In the genomic region with DNA sequence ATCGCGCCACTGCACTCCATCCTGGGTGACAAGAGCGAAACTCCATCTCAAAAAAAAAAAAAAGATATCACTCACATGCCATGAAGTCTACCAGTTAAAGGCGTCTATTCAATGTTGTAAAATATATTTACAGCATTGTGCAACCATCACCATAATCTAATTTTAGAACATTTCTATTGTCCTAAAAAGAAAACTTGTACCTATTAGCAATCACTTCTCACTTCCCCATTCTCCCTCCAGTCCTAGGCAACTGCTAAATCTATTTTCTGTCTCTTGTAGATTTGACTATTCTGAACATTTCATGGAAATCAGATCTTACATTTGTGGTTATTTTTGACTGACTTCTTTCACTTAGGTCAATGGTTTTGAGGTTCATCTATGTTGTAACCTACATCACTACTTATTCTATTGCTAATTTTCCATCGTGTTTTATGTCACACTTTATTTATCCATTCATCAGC, we compare ENCODE assay signal across 10 cellular contexts. TPM values are rescaled to one million over a fixed set of nuclear protein-coding genes. Genes with fewer than 3 reads are reported as not detected.
DNase-seq lines count a peak whose midpoint lies in the region; ATAC-seq and TF ChIP-seq lines count a peak whose summit lies in the region.
"Had no signal": no experiment of that assay in that cellular context is flagged by ENCODE, and none has a peak within 500 bp of the region (broad histone marks: within the 10 kb centered on the region; RNA-seq: fewer than 3 reads in every experiment).

No MANE protein-coding gene starts in this region.

- H3K9ac ChIP-seq in H9 (ENCODE audit: extremely low read depth, insufficient read length, low read length) = no peak overlapping the region

- no peak overlapping the region for H3K4me2 ChIP-seq in H9 (ENCODE audit: insufficient read depth, insufficient read length, low read length)

- H3K27ac ChIP-seq in H9 (ENCODE audit: insufficient read length, low read depth, low read length) = no peak overlapping the region

- peaks cover 34% of the 10 kb centered on the region for H3K4me1 Mint-ChIP-seq in activated naive CD8-positive, alpha-beta T cell treated with anti-CD3 and anti-CD28 coated beads, Interleukin-2, amount 50 U/mL, for 24 hours
- peaks cover 24 to 28% of the 10 kb centered on the region in 2 experiments for H3K4me1 Mint-ChIP-seq in H9

- H3K18ac ChIP-seq in H9 (ENCODE audit: insufficient read length, low read depth, low read length) = no peak overlapping the region

- no peak overlapping the region for H2AK5ac ChIP-seq in H9 (ENCODE audit: insufficient read length, low read length)

- H3T11ph ChIP-seq in H9 (ENCODE audit: low read length) = no peak overlapping the region

- no peak overlapping the region for H4K5ac ChIP-seq in H9 (ENCODE audit: insufficient read length, low read depth, low read length)

- H3K4ac ChIP-seq in H9 (ENCODE audit: low read depth, low read length) = no peak overlapping the region

- no peak overlapping the region for H2BK120ac ChIP-seq in H9 (ENCODE audit: low read depth, low read length, poor library complexity, severe bottlenecking)

- no peak overlapping the region for H2AFZ ChIP-seq in H9 (ENCODE audit: low read length)

- H3K4me3 Mint-ChIP-seq in activated naive CD8-positive, alpha-beta T cell treated with anti-CD3 and anti-CD28 coated beads, Interleukin-2, amount 50 U/mL, for 24 hours = peak overlapping the region; percentile 34
- no peak overlapping the region for H3K4me3 Mint-ChIP-seq in H9

- no peak for TF ChIP-seq POLR2A in GM18505 (IDR thresholded peaks at IDR 0.05; ENCODE audit: borderline replicate concordance, extremely low read depth, insufficient read depth, insufficient read length)

- no peak overlapping the region for H2BK12ac ChIP-seq in H9 (ENCODE audit: insufficient read length, low read depth, low read length)

- H4K91ac ChIP-seq in H9 (ENCODE audit: insufficient read length, low read depth, low read length) = no peak overlapping the region

- H3K79me1 ChIP-seq in H9 (ENCODE audit: insufficient read depth, low read depth, low read length, poor library complexity, severe bottlenecking) = no peaks in the 10 kb centered on the region

- no peak for DNase-seq in activated naive CD8-positive, alpha-beta T cell treated with anti-CD3 and anti-CD28 coated beads, Interleukin-2, amount 50 U/mL, for 24 hours
- no peak for DNase-seq in amniotic stem cell (lab: John Stamatoyannopoulos, UW)
- DNase-seq in H9 = no peak
- DNase-seq in anterior cingulate cortex (lab: John Stamatoyannopoulos, UW) = no peak
- no peak for DNase-seq in SK-N-DZ (ENCODE audit: low spot score)
- DNase-seq: DMS153 had no signal

- ATAC-seq in GM18505 (IDR thresholded peaks at IDR 0.05; ENCODE audit: unreplicated experiment) = peak; percentile 96
- peak; percentile 95 for ATAC-seq in GM21515 (IDR thresholded peaks at IDR 0.05; ENCODE audit: unreplicated experiment)
- peak; percentile 82 for ATAC-seq in HG03280 (IDR thresholded peaks at IDR 0.05; ENCODE audit: unreplicated experiment)
- ATAC-seq in activated naive CD8-positive, alpha-beta T cell treated with anti-CD3 and anti-CD28 coated beads, Interleukin-2, amount 50 U/mL, for 24 hours = peak; percentile 22
- ATAC-seq: Panc1 had no signal

- H3K9me3 Mint-ChIP-seq in activated naive CD8-positive, alpha-beta T cell treated with anti-CD3 and anti-CD28 coated beads, Interleukin-2, amount 50 U/mL, for 24 hours = no peaks in the 10 kb centered on the region
- no peaks in the 10 kb centered on the region for H3K9me3 Mint-ChIP-seq in H9

- no peaks in the 10 kb centered on the region for H3K79me2 ChIP-seq in H9 (ENCODE audit: insufficient read depth, low read length)

- no peaks in the 10 kb centered on the region for H3K9me3 ChIP-seq in H9 (ENCODE audit: control insufficient read depth, low read depth, low read length)

- no peak overlapping the region for H2BK20ac ChIP-seq in H9 (ENCODE audit: low read depth, low read length, poor library complexity, severe bottlenecking)

- no peak overlapping the region for H2BK15ac ChIP-seq in H9 (ENCODE audit: low read depth, low read length)

- no peak for TF ChIP-seq CTCF in H9 (conservative IDR thresholded peaks at IDR 0.05)

- peak overlapping the region; percentile 78 for H3K27ac Mint-ChIP-seq in activated naive CD8-positive, alpha-beta T cell treated with anti-CD3 and anti-CD28 coated beads, Interleukin-2, amount 50 U/mL, for 24 hours
- H3K27ac Mint-ChIP-seq in H9 = no peak overlapping the region

- peaks cover 2% of the 10 kb centered on the region for H3K36me3 Mint-ChIP-seq in activated naive CD8-positive, alpha-beta T cell treated with anti-CD3 and anti-CD28 coated beads, Interleukin-2, amount 50 U/mL, for 24 hours (ENCODE audit: low read depth)
- H3K36me3 Mint-ChIP-seq in H9 (ENCODE audit: insufficient read depth in 1 of 3, low read depth in 3 of 3) = no peaks in the 10 kb centered on the region; a peak in 1 of 7 replicates

- WGBS in H9 (ENCODE audit: extremely low coverage, insufficient read length, low lambda C conversion rate) = no CpG with 5 or more reads among the region's 5 CpGs

- no peak overlapping the region for H3K23ac ChIP-seq in H9 (ENCODE audit: insufficient read length, low read depth, low read length)

- H4K20me1 ChIP-seq in H9 (ENCODE audit: control insufficient read depth, insufficient read depth, insufficient read length) = no peaks in the 10 kb centered on the region

- no peaks in the 10 kb centered on the region for H3K23me2 ChIP-seq in H9 (ENCODE audit: insufficient read length, low read depth, low read length, poor library complexity, severe bottlenecking)

- H3K27me3 Mint-ChIP-seq in activated naive CD8-positive, alpha-beta T cell treated with anti-CD3 and anti-CD28 coated beads, Interleukin-2, amount 50 U/mL, for 24 hours = peaks cover 2% of the 10 kb centered on the region
- H3K27me3 Mint-ChIP-seq in H9 (ENCODE audit: low read depth) = no peaks in the 10 kb centered on the region

- H2BK5ac ChIP-seq in H9 (ENCODE audit: insufficient read length, low read length) = no peak overlapping the region

- no peaks in the 10 kb centered on the region for H3K27me3 ChIP-seq in H9 (ENCODE audit: insufficient read depth, low read length)

- H3K14ac ChIP-seq in H9 (ENCODE audit: insufficient read depth, low read length) = no peak overlapping the region

- H3K4me1 ChIP-seq in H9 (ENCODE audit: insufficient read depth, low read length) = no peaks in the 10 kb centered on the region; the same call in 1 of the 2 replicates

- H4K8ac ChIP-seq in H9 (replicated peaks; ENCODE audit: insufficient read length, low read depth, low read length) = no peak overlapping the region

- H3K56ac ChIP-seq in H9 (ENCODE audit: insufficient read length, low read depth, low read length) = no peak overlapping the region

RNA-seq across cellular contexts. Expression of gene OTUD1, which starts 25.2 kb away (rescaled TPM):
- total RNA-seq in H9 (2021) = 3.8 TPM in 2 replicates
- 2.5 and 2.6 TPM in 2 replicates for polyA plus RNA-seq in SK-N-DZ (2014; cell fraction: cytosol; rRNA removed)
- 0.81 and 1.5 TPM in 2 replicates for polyA plus RNA-seq in SK-N-DZ (2014; cell fraction: nucleus; rRNA removed)

Comparison
In these comparisons a context has a peak if more than half of its experiments do, and no peak if none do; other contexts are left out.
1. ATAC-seq: peak in every context shown above with its lines; median percentile 96 in GM18505; 95 in GM21515; 82 in HG03280; 22 in activated naive CD8-positive, alpha-beta T cell treated with anti-CD3 and anti-CD28 coated beads, Interleukin-2, amount 50 U/mL, for 24 hours.